Comparison of ENCODE assay signal across 9 cellular contexts in the genomic region with DNA sequence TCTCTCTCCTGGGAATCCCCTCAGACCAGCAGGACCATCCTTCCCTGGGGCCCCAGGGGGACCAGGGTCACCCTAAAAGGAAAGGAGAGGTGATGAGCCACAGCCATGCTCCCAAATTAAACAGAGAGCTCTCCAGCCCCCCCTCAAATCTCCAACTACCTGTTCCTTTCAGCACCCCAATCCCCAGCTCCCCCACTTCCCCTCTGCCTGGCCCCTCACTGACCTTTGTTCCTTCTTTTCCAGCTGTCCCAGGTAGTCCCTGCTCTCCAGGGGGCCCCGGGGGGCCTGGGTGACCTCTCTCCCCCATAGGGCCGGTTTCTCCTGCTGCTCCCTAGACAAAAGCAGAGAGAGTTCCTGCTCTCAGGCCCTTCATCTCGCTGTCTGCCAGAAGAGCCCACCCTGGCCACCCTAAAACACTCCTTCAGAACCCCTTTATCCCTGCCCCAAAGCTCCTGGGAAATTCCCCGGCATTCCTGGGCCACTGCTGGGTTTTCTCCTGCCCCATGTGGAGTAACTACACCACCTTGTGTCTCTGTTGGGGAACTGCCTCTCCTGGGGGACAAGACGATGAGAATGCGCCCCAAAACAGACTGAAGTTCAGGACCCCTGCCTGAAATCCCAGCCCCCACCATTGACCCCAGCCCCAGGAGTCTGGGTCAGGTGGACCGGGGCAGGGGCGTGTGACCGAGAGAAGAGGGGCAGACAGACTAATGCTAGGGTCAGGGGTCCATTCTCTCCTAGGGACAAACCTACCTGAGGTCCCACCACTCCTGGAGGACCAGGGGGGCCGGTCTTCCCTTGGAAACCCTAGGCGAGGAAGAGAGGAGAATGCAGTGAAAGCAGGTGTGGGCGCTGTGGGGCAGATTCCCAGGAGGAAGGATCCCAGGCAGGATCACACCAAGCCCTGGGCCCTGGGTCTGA. TPM values are rescaled to one million over a fixed set of nuclear protein-coding genes. Genes with fewer than 3 reads are reported as not detected.
DNase-seq lines count a peak whose midpoint lies in the region; ATAC-seq, FAIRE-seq and TF ChIP-seq lines count a peak whose summit lies in the region.
"Had no signal": no experiment of that assay in that cellular context is flagged by ENCODE, and none has a peak within 500 bp of the region (broad histone marks: within the 10 kb centered on the region; RNA-seq: fewer than 3 reads in every experiment).

No MANE protein-coding gene starts in this region.

- H3K9me3 Mint-ChIP-seq in astrocyte (ENCODE audit: unreplicated experiment): no peaks in the 10 kb centered on the region
- H3K9me3 Mint-ChIP-seq: activated T-cell treated with anti-CD3 and anti-CD28 coated beads, Interleukin-2, amount 50 U/mL, for 24 hours had no signal

- ATAC-seq in left lobe of liver (peak; percentile 60), HG02938 (IDR thresholded peaks at IDR 0.05; ENCODE audit: unreplicated experiment) (no peak)

- no peaks in the 10 kb centered on the region for H3K79me2 ChIP-seq in astrocyte (ENCODE audit: insufficient read depth, low read length)

- H2AFZ ChIP-seq in astrocyte (ENCODE audit: low read depth, low read length): no peak overlapping the region

- no peak overlapping the region for H3K9ac ChIP-seq in astrocyte (ENCODE audit: low read length)

- H3K36me3 Mint-ChIP-seq in astrocyte (ENCODE audit: low read depth, unreplicated experiment): peaks cover 4% of the 10 kb centered on the region

- peak; percentile 41 for DNase-seq in AG10803 (ENCODE audit: low read depth)
- peak; percentile 36 for DNase-seq in HEK293T (ENCODE audit: extremely low spot score)
- peak; percentile 14 for DNase-seq in astrocyte (ENCODE audit: low read depth)
- no peak for DNase-seq in left lobe of liver (ENCODE audit: low spot score)
- DNase-seq in NCI-H1092 (lab: John Stamatoyannopoulos, UW): no peak
- DNase-seq in stimulated activated CD4-positive, alpha-beta T cell treated with anti-CD3 and anti-CD28 coated beads, Interleukin-2, amount 100 ng/mL, for 48 hours: no peak
- no peak for DNase-seq in effector CD4-positive, alpha-beta T cell
- DNase-seq: activated T-cell treated with anti-CD3 and anti-CD28 coated beads, Interleukin-2, amount 50 U/mL, for 24 hours had no signal

- no peaks in the 10 kb centered on the region for H3K4me1 ChIP-seq in astrocyte (ENCODE audit: insufficient read depth, low read length)

- no peaks in the 10 kb centered on the region for H3K36me3 ChIP-seq in astrocyte (ENCODE audit: insufficient read depth, low read length)

- POLR2A ChIA-PET in HEK293T (lab: Yijun Ruan, JAX): no interaction called here

- H3K27ac Mint-ChIP-seq in astrocyte (ENCODE audit: unreplicated experiment): no peak overlapping the region
- H3K27ac Mint-ChIP-seq: activated T-cell treated with anti-CD3 and anti-CD28 coated beads, Interleukin-2, amount 50 U/mL, for 24 hours had no signal

- no peak overlapping the region for H3K4me2 ChIP-seq in astrocyte (ENCODE audit: low read length)

- H3K27ac ChIP-seq in astrocyte (ENCODE audit: low read depth, low read length): no peak overlapping the region

- H3K4me3 ChIP-seq in AG10803 (ENCODE audit: low read length): no peak overlapping the region
- no peak overlapping the region for H3K4me3 ChIP-seq in astrocyte (ENCODE audit: insufficient read depth, low read depth, low read length)

- H3K4me1 Mint-ChIP-seq in astrocyte (ENCODE audit: low read depth, unreplicated experiment): no peaks in the 10 kb centered on the region

- CTCF ChIA-PET in HEK293T (lab: Yijun Ruan, JAX): interaction anchor here (0.6 to 1.2 kb wide), 4 partner anchors 11 to 66 kb away, joined by 3 to 4 read pairs (median 4); no protein-coding TSS in a partner anchor

- no peak overlapping the region for H3K4me3 Mint-ChIP-seq in astrocyte (ENCODE audit: unreplicated experiment)
- H3K4me3 Mint-ChIP-seq: activated T-cell treated with anti-CD3 and anti-CD28 coated beads, Interleukin-2, amount 50 U/mL, for 24 hours had no signal

- no peak for FAIRE-seq in astrocyte (lab: Jason Lieb, UNC)

- no peaks in the 10 kb centered on the region for H3K9me3 ChIP-seq in astrocyte (ENCODE audit: insufficient read depth, low read depth, low read length)

- H4K20me1 ChIP-seq in astrocyte (ENCODE audit: insufficient read depth, low read length): no peaks in the 10 kb centered on the region

- peaks cover 48% of the 10 kb centered on the region for H3K27me3 Mint-ChIP-seq in astrocyte (ENCODE audit: low read depth, unreplicated experiment)

- TF ChIP-seq CTCF in AG10803 (conservative IDR thresholded peaks at IDR 0.05; ENCODE audit: low read length): peak; percentile 83
- TF ChIP-seq CTCF in astrocyte (IDR thresholded peaks at IDR 0.05; ENCODE audit: insufficient read depth, low read depth, low read length): peak; percentile 48

- no peaks in the 10 kb centered on the region for H3K27me3 ChIP-seq in astrocyte (ENCODE audit: insufficient read depth, low read length)

TF ChIP-seq in HEK293T, 16 proteins besides CTCF, POLR2A, EP300 and RAD21:
- TF ChIP-seq SP1 (IDR thresholded peaks at IDR 0.05): no peak
- no peak for TF ChIP-seq LEF1 (IDR thresholded peaks at IDR 0.05; ENCODE audit: borderline replicate concordance)
- TF ChIP-seq HDGF (IDR thresholded peaks at IDR 0.05; ENCODE audit: borderline replicate concordance): no peak
- no peak for TF ChIP-seq ARNT (IDR thresholded peaks at IDR 0.05)
- TF ChIP-seq ELF4 (IDR thresholded peaks at IDR 0.05): no peak

RNA-seq across cellular contexts. Expression of a gene that starts 19.7 kb away (rescaled TPM):
- 1.3 and 2.2 TPM in 2 replicates for total RNA-seq in astrocyte
- total RNA-seq in left lobe of liver: 0.55 TPM

RNA-seq across cellular contexts. Expression of a gene that starts 27.9 kb away (rescaled TPM):
- total RNA-seq in astrocyte (34.0 and 39.4 TPM in 2 replicates), left lobe of liver (23.3 TPM)

RNA-seq across cellular contexts. Expression of a gene that starts 28.1 kb away (rescaled TPM):
- 150 and 164 TPM in 2 replicates for total RNA-seq in astrocyte
- total RNA-seq in left lobe of liver: 74.8 TPM

RNA-seq across cellular contexts. Expression of a gene that starts 31.9 kb away (rescaled TPM):
- total RNA-seq in astrocyte (2.1 and 2.6 TPM in 2 replicates), left lobe of liver (40.3 TPM)

RNA-seq across cellular contexts. Expression of a gene that starts 35.7 kb away (rescaled TPM):
- 30.8 and 31.1 TPM in 2 replicates for total RNA-seq in astrocyte
- total RNA-seq in left lobe of liver: 19.2 TPM

Comparison
In these comparisons a context has a peak if more than half of its experiments do, and no peak if none do; other contexts are left out.
1. DNase-seq: peak in AG10803 (single experiment), HEK293T (single experiment) and astrocyte (single experiment); none in left lobe of liver (single experiment), NCI-H1092 (single experiment), stimulated activated CD4-positive, alpha-beta T cell treated with anti-CD3 and anti-CD28 coated beads, Interleukin-2, amount 100 ng/mL, for 48 hours (0 of 2) and effector CD4-positive, alpha-beta T cell (single experiment).